ENCODE assay signal across 8 cellular contexts in genomic region chr3:124492824-124493223, GRCh38.
DNase-seq lines count a peak whose midpoint lies in the region; ATAC-seq and TF ChIP-seq lines count a peak whose summit lies in the region.

No MANE protein-coding gene starts in this region.

- H3K27ac ChIP-seq in A673 (ENCODE audit: low read depth, low read length, poor library complexity, severe bottlenecking), result no peak overlapping the region
- peak overlapping the region; percentile 39 for H3K27ac ChIP-seq in neural cell (ENCODE audit: low read length)

- CTCF ChIA-PET in A673 (lab: Charles Lee), result no interaction called here

- no TSS peak for BruUV-seq in A673 (replicated peaks; lab: Mats Ljungman, UMichigan)

- H3K4me3 ChIP-seq in A673 (ENCODE audit: low read depth, low read length, poor library complexity, severe bottlenecking) (no peak overlapping the region), neural cell (ENCODE audit: low read length) (no peak overlapping the region)

- H3K27me3 ChIP-seq in A673 (replicated peaks; ENCODE audit: insufficient read depth, low read depth, low read length, poor library complexity), result no peaks in the 10 kb centered on the region
- H3K27me3 ChIP-seq in neural cell (ENCODE audit: insufficient read depth, low read depth, low read length), result no peaks in the 10 kb centered on the region

- H3K9ac ChIP-seq in neural cell (ENCODE audit: low read length), result no peak overlapping the region

- DNase-seq in A673 (ENCODE audit: low spot score) (peak; percentile 48), NCI-H460 (ENCODE audit: extremely low read depth, low read depth) (peak; percentile 23), dermis blood vessel endothelial cell (peak; percentile 66), cortex of kidney (lab: John Stamatoyannopoulos, UW) (no peak)

- no peak overlapping the region for H2AFZ ChIP-seq in neural cell (ENCODE audit: low read depth, low read length)

- no peaks in the 10 kb centered on the region for H3F3A ChIP-seq in neural cell (ENCODE audit: insufficient read depth, low read length, poor library complexity, severe bottlenecking)

- no peak for TF ChIP-seq EP300 in neural cell (conservative IDR thresholded peaks at IDR 0.05; ENCODE audit: poor library complexity, severe bottlenecking)

- POLR2A ChIA-PET in A673 (lab: Charles Lee; ENCODE audit: low non-redundant PET), result no interaction called here

- H3K36me3 ChIP-seq in A673 (ENCODE audit: insufficient read depth, low read length, poor library complexity, severe bottlenecking), result no peaks in the 10 kb centered on the region
- peaks cover 4% of the 10 kb centered on the region for H3K36me3 ChIP-seq in neural cell (ENCODE audit: insufficient read depth, low read length)

- no peak for TF ChIP-seq RAD21 in neural cell (conservative IDR thresholded peaks at IDR 0.05)

- TF ChIP-seq CTCF in A673 (conservative IDR thresholded peaks at IDR 0.05; ENCODE audit: low read depth, low read length), result peak; percentile 40
- TF ChIP-seq CTCF in GM12872 (IDR thresholded peaks at IDR 0.05; ENCODE audit: insufficient read depth, low read depth, low read length), result peak; percentile 55
- TF ChIP-seq CTCF in neural cell (IDR thresholded peaks at IDR 0.05; ENCODE audit: poor library complexity, severe bottlenecking), result no peak

- H3K9me3 ChIP-seq in A673 (ENCODE audit: low read depth, low read length, poor library complexity, severe bottlenecking), result no peaks in the 10 kb centered on the region
- H3K9me3 ChIP-seq in neural cell (ENCODE audit: low read length), result no peaks in the 10 kb centered on the region

- H3K79me2 ChIP-seq in neural cell (replicated peaks; ENCODE audit: insufficient read depth, low read length), result no peaks in the 10 kb centered on the region

- intact Hi-C loops in A673 (cut with micrococcal nuclease; ENCODE audit: unreplicated experiment), result no loop called here

- H3K4me2 ChIP-seq in neural cell (ENCODE audit: low read length), result no peak overlapping the region

- ATAC-seq in GM21390 (IDR thresholded peaks at IDR 0.05; ENCODE audit: unreplicated experiment) (no peak), GM21447 (IDR thresholded peaks at IDR 0.05; ENCODE audit: unreplicated experiment) (no peak)

- peaks cover 23% of the 10 kb centered on the region for H3K4me1 ChIP-seq in A673 (ENCODE audit: insufficient read depth, low read length, poor library complexity, severe bottlenecking)

- no peaks in the 10 kb centered on the region for H3K9me2 ChIP-seq in neural cell (ENCODE audit: insufficient read depth, low read length)

- H4K20me1 ChIP-seq in neural cell (ENCODE audit: insufficient read depth), result no peaks in the 10 kb centered on the region

TF ChIP-seq in neural cell, 6 proteins besides CTCF, POLR2A, EP300 and RAD21:
- TF ChIP-seq EZH2 (IDR thresholded peaks at IDR 0.05; ENCODE audit: borderline replicate concordance, insufficient read depth, low read length, poor library complexity, severe bottlenecking) (no peak), REST (IDR thresholded peaks at IDR 0.05; ENCODE audit: borderline replicate concordance) (no peak), TAF1 (IDR thresholded peaks at IDR 0.05; ENCODE audit: low read depth) (no peak), POLR2AphosphoS5 (IDR thresholded peaks at IDR 0.05) (no peak), SMC3 (conservative IDR thresholded peaks at IDR 0.05; ENCODE audit: poor library complexity) (no peak), MXI1 (conservative IDR thresholded peaks at IDR 0.05; ENCODE audit: poor library complexity, severe bottlenecking) (no peak)
TF ChIP-seq in neural cell: peak in this region for 0.
